ENCODE assay signal across 17 cellular contexts in genomic region chr2:37866535-37866934, GRCh38. TPM values are rescaled to one million over a fixed set of nuclear protein-coding genes. Genes with fewer than 3 reads are reported as not detected.
DNase-seq lines count a peak whose midpoint lies in the region; ATAC-seq and TF ChIP-seq lines count a peak whose summit lies in the region.
"Had no signal": no experiment of that assay in that cellular context is flagged by ENCODE, and none has a peak within 500 bp of the region (broad histone marks: within the 10 kb centered on the region; RNA-seq: fewer than 3 reads in every experiment).

No MANE protein-coding gene starts in this region.

- DNase-seq in Right ventricle myocardium superior (no peak), right atrium auricular region (ENCODE audit: low spot score) (no peak), heart left ventricle (no peak), right lobe of liver (no peak), A172 (ENCODE audit: low spot score) (no peak), GM03348 (ENCODE audit: low spot score) (no peak), GM19240 (ENCODE audit: insufficient read length, low spot score) (no peak)
- DNase-seq: ACHN; CD4-positive, CD25-positive, alpha-beta regulatory T cell; GF-D8; H9; Karpas-422; NCI-H1105 treated with DMSO at 0.1 percent for 48 hours; NCI-H1930; NCI-H524 treated with DMSO at 0.1 percent for 48 hours; PC-3; SK-N-SH had no signal

- H3K36me3 ChIP-seq in right atrium auricular region (no peaks in the 10 kb centered on the region), heart left ventricle (no peaks in the 10 kb centered on the region), right lobe of liver (no peaks in the 10 kb centered on the region)

- H3K4me1 ChIP-seq in right atrium auricular region (peaks cover 0 to 27% of the 10 kb centered on the region in 2 donors), heart left ventricle (peaks cover 0 to 48% (median 27%) of the 10 kb centered on the region in 12 donors), right lobe of liver (no peaks in the 10 kb centered on the region)

- 18 to 29% (median 28%) methylated on average over 4 of the region's 4 CpGs for WGBS in heart left ventricle, 4 donors
- 34% methylated on average over 4 of the region's 4 CpGs for WGBS in right lobe of liver (ENCODE audit: insufficient coverage, low coverage, low lambda C conversion rate, missing lambda C conversion rate)

- ATAC-seq in Right ventricle myocardium superior (ENCODE audit: poor library complexity) (peak; percentile 69), heart left ventricle (peak; percentile 18 to 78 (median 28)), right lobe of liver (peak in 3 of 4 donors; percentile 23 to 74 (median 48))
- ATAC-seq: PC-3 had no signal

- intact Hi-C loops in Right ventricle myocardium superior (cut with DNase I): no loop called here
- intact Hi-C loops in heart left ventricle (cut with DNase I): no loop called here
- intact Hi-C loops in right lobe of liver (cut with DNase I): no loop called here

- no peaks in the 10 kb centered on the region for H3K9me3 ChIP-seq in right atrium auricular region
- H3K9me3 ChIP-seq in heart left ventricle: no peaks in the 10 kb centered on the region
- no peaks in the 10 kb centered on the region for H3K9me3 ChIP-seq in right lobe of liver
- H3K9me3 ChIP-seq: SK-N-SH had no signal

- no peak for TF ChIP-seq CTCF in right atrium auricular region (IDR thresholded peaks at IDR 0.05)
- no peak for TF ChIP-seq CTCF in heart left ventricle (IDR thresholded peaks at IDR 0.05)
- TF ChIP-seq CTCF in right lobe of liver (IDR thresholded peaks at IDR 0.05): no peak

- no peak for TF ChIP-seq POLR2A in heart left ventricle (IDR thresholded peaks at IDR 0.05)
- no peak for TF ChIP-seq POLR2A in right lobe of liver (IDR thresholded peaks at IDR 0.05)

- H3K4me3 ChIP-seq in right atrium auricular region (no peak overlapping the region), heart left ventricle (no peak overlapping the region), right lobe of liver (no peak overlapping the region)

- H3K27ac ChIP-seq in right atrium auricular region (no peak overlapping the region), heart left ventricle (peak overlapping the region in 5 of 12 donors; percentile 4 to 46 (median 32)), right lobe of liver (no peak overlapping the region)

- no peaks in the 10 kb centered on the region for H3K27me3 ChIP-seq in right atrium auricular region
- no peaks in the 10 kb centered on the region for H3K27me3 ChIP-seq in heart left ventricle
- no peaks in the 10 kb centered on the region for H3K27me3 ChIP-seq in right lobe of liver

RNA-seq across cellular contexts. Expression of gene RMDN2, which starts 58.6 kb away (rescaled TPM):
- total RNA-seq in Right ventricle myocardium superior (4.9 TPM), right atrium auricular region (1 to 10 TPM; 5.0 to 6.2 TPM), heart left ventricle (1 to 10 TPM; 3.4 to 7.2 (median 5.8) TPM), right lobe of liver (10 to 100 TPM in 5 of 6 experiments, 1 to 10 TPM in 1; 8.8 to 18.5 (median 15.7) TPM)
- polyA plus RNA-seq in heart left ventricle: 1 to 10 TPM; 2.7 to 4.0 TPM
- 4.5 and 11.3 TPM in 2 replicates for total RNA-seq in A172 (2014; rRNA removed; shearing (Covaris generic))
